ENCODE assay signal across 25 cellular contexts in the genomic region with DNA sequence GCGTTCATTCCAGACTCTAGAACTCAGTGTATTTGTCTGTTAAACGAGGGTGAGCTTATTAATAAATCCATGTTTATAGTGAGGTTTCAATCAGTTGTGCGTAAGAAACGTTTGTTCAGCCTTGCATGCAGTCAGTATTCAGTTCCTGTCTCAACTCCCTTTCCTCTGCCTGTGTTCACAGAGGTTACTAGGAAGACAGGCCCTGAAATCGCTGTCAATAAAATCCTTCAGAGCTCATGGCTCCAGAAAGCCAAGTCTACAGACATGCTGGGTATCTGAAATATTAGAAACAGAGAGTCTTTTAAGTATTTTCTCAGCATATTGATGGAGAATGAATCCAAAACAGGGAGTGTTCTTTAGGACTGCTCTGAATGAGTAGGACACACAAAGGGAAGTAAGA.
DNase-seq lines count a peak whose midpoint lies in the region; ATAC-seq and TF ChIP-seq lines count a peak whose summit lies in the region.
"Had no signal": no experiment of that assay in that cellular context is flagged by ENCODE, and none has a peak within 500 bp of the region (broad histone marks: within the 10 kb centered on the region; RNA-seq: fewer than 3 reads in every experiment).

No MANE protein-coding gene starts in this region.

- H2AK9ac ChIP-seq in IMR-90 (replicated peaks; ENCODE audit: low read depth, low read length, poor library complexity), result no peak overlapping the region

- H4K91ac ChIP-seq in IMR-90 (ENCODE audit: insufficient read depth, low read depth, low read length), result no peak overlapping the region

- no peak overlapping the region for H2BK20ac ChIP-seq in IMR-90 (ENCODE audit: low read depth, low read length)

- H3K18ac ChIP-seq in IMR-90 (ENCODE audit: low read depth, low read length), result no peak overlapping the region

- H3K23ac ChIP-seq in IMR-90 (ENCODE audit: low read depth, low read length), result peak overlapping the region; percentile 45; the same call in 1 of the 2 replicates

- BruUV-seq in IMR-90 (replicated peaks; lab: Mats Ljungman, UMichigan), result no TSS peak

- H2AK5ac ChIP-seq in IMR-90 (ENCODE audit: low read depth, low read length), result no peak overlapping the region

- no peak overlapping the region for H2BK5ac ChIP-seq in IMR-90 (ENCODE audit: low read depth, low read length, poor library complexity, severe bottlenecking)

- in situ Hi-C loops in IMR-90 (cut with MboI; ENCODE audit: low sequenced_read_pairs), result no loop called here

- no peak for TF ChIP-seq RAD21 in IMR-90 (IDR thresholded peaks at IDR 0.05; ENCODE audit: low read length)

- no peak overlapping the region for H3K9ac ChIP-seq in IMR-90 (ENCODE audit: low read depth, low read length)

- no peak for TF ChIP-seq CTCF in heart left ventricle (IDR thresholded peaks at IDR 0.05)
- no peak for TF ChIP-seq CTCF in IMR-90 (conservative IDR thresholded peaks at IDR 0.05; ENCODE audit: low read depth, low read length)
- TF ChIP-seq CTCF in glutamatergic neuron (IDR thresholded peaks at IDR 0.05; ENCODE audit: partially characterized antibody, unreplicated experiment), result no peak

- H3K14ac ChIP-seq in IMR-90 (replicated peaks; ENCODE audit: low read depth, low read length), result no peak overlapping the region; the same call in none of the 2 replicates

- H3K9me3 ChIP-seq in heart left ventricle (peaks cover 0 to 6% (median 0%) of the 10 kb centered on the region in 12 donors), IMR-90 (ENCODE audit: control insufficient read depth, insufficient read depth, low read length) (no peaks in the 10 kb centered on the region)
- H3K9me3 ChIP-seq: uterus had no signal

- H3K36me3 ChIP-seq in heart left ventricle (peaks cover 0 to 33% (median 12%) of the 10 kb centered on the region in 9 donors), IMR-90 (ENCODE audit: control insufficient read depth, insufficient read depth, low read length) (peaks cover 25% of the 10 kb centered on the region)
- H3K36me3 ChIP-seq: uterus had no signal

- CTCF ChIA-PET in IMR-90 (lab: Yijun Ruan, JAX), result no interaction called here

- H3K27me3 Mint-ChIP-seq in glutamatergic neuron (ENCODE audit: unreplicated experiment), result peaks cover 23% of the 10 kb centered on the region
- H3K27me3 Mint-ChIP-seq: dendritic cell treated with granulocyte-macrophage colony-stimulating factor and Interleukin-4, amounts not matched to agents 40 ng/mL and 50 ng/mL, for 4 days; IgD-negative memory B cell had no signal

- H3K4me3 ChIP-seq in heart left ventricle, result no peak overlapping the region
- H3K4me3 ChIP-seq in IMR-90 (ENCODE audit: insufficient read depth, low read depth, low read length), result no peak overlapping the region
- H3K4me3 ChIP-seq: smooth muscle cell, uterus had no signal

- POLR2A ChIA-PET in IMR-90 (lab: Charles Lee; ENCODE audit: unreplicated experiment), result no interaction called here

- dilution Hi-C loops in IMR-90 (cut with HindIII; ENCODE audit: low sequenced_read_pairs, unreplicated experiment), result no loop called here

- TF ChIP-seq POLR2A in heart left ventricle (IDR thresholded peaks at IDR 0.05) (no peak), IMR-90 (IDR thresholded peaks at IDR 0.05; ENCODE audit: low read depth, low read length) (no peak)

- H3K27ac ChIP-seq in heart left ventricle, result peak overlapping the region; percentile 61 to 89 (median 74)
- H3K27ac ChIP-seq in IMR-90 (ENCODE audit: insufficient read depth, low read length), result no peak overlapping the region
- peak overlapping the region; percentile 23 for H3K27ac ChIP-seq in substantia nigra (ENCODE audit: low read depth, low read length, poor library complexity, severe bottlenecking)
- H3K27ac ChIP-seq: C4-2B, uterus had no signal

- WGBS in heart left ventricle, 4 donors, result 43 to 56% (median 54%) methylated on average over 5 of the region's 5 CpGs
- no CpG with 5 or more reads among the region's 5 CpGs for WGBS in IMR-90 (ENCODE audit: extremely low coverage in 2 of 2, insufficient read length in 1 of 2), 2 experiments

- H2AFZ ChIP-seq in IMR-90 (replicated peaks; ENCODE audit: low read length, poor library complexity), result no peak overlapping the region

- H3K56ac ChIP-seq in IMR-90 (ENCODE audit: extremely low read depth, insufficient read depth, low read length), result no peak overlapping the region

- H3K4me2 ChIP-seq in IMR-90 (ENCODE audit: low read depth, low read length), result no peak overlapping the region
- H3K4me2 ChIP-seq: smooth muscle cell had no signal

- H2BK120ac ChIP-seq in IMR-90 (ENCODE audit: low read depth, low read length), result no peak overlapping the region

- H3K4me1 Mint-ChIP-seq in glutamatergic neuron (ENCODE audit: low read depth, unreplicated experiment), result peaks cover 73% of the 10 kb centered on the region

- H4K8ac ChIP-seq in IMR-90 (ENCODE audit: low read depth in 2 of 2, low read length in 2 of 2), result no peak overlapping the region

- no peak overlapping the region for H2BK15ac ChIP-seq in IMR-90 (ENCODE audit: low read depth, low read length)

- H3K27me3 ChIP-seq in heart left ventricle (no peaks in the 10 kb centered on the region), IMR-90 (ENCODE audit: control insufficient read depth, insufficient read depth, low read length) (no peaks in the 10 kb centered on the region)
- H3K27me3 ChIP-seq: uterus had no signal

- intact Hi-C loops in heart left ventricle (cut with DNase I) (loop anchor here in 6 of 10 donors (2.0 to 10.0 kb wide), 4 partner anchors 42 to 244 kb away; a partner anchor contains a TSS), left cardiac atrium (cut with DNase I) (no loop called here), IMR-90 (cut with micrococcal nuclease) (no loop called here)

- no peak overlapping the region for H3K27ac Mint-ChIP-seq in glutamatergic neuron (ENCODE audit: unreplicated experiment)
- H3K27ac Mint-ChIP-seq: dendritic cell treated with granulocyte-macrophage colony-stimulating factor and Interleukin-4, amounts not matched to agents 40 ng/mL and 50 ng/mL, for 4 days had no signal

- H3K4me1 ChIP-seq in heart left ventricle, result peaks cover 30 to 99% (median 88%) of the 10 kb centered on the region in 12 donors
- no peaks in the 10 kb centered on the region; the same call in 1 of the 2 replicates for H3K4me1 ChIP-seq in IMR-90 (ENCODE audit: control insufficient read depth, insufficient read depth, low read length)

- H3K4ac ChIP-seq in IMR-90 (ENCODE audit: low read depth, low read length), result no peak overlapping the region

- H3K4me3 Mint-ChIP-seq in glutamatergic neuron (ENCODE audit: unreplicated experiment), result peak overlapping the region; percentile 71
- H3K4me3 Mint-ChIP-seq: activated T-cell treated with anti-CD3 and anti-CD28 coated beads, Interleukin-2, amount 50 U/mL, for 4 hours; dendritic cell treated with granulocyte-macrophage colony-stimulating factor and Interleukin-4, amounts not matched to agents 40 ng/mL and 50 ng/mL, for 4 days had no signal

- H3K36me3 Mint-ChIP-seq in glutamatergic neuron (ENCODE audit: unreplicated experiment), result no peaks in the 10 kb centered on the region

- H3K79me1 ChIP-seq in IMR-90 (ENCODE audit: low read depth in 1 of 2, low read length in 2 of 2), result peaks cover 48 to 80% of the 10 kb centered on the region in 2 experiments

- H4K20me1 ChIP-seq in IMR-90 (ENCODE audit: insufficient read depth, low read length), result peaks cover 75% of the 10 kb centered on the region

- H4K5ac ChIP-seq in IMR-90 (ENCODE audit: low read depth, low read length), result no peak overlapping the region

- peaks cover 32% of the 10 kb centered on the region for H3K9me1 ChIP-seq in IMR-90 (ENCODE audit: insufficient read depth, low read length)

- DNase-seq in heart left ventricle (no peak), left cardiac atrium (no peak), IMR-90 (no peak), glutamatergic neuron (no peak), substantia nigra (lab: John Stamatoyannopoulos, UW) (no peak), SHP77 (lab: John Stamatoyannopoulos, UW) (no peak), cerebellum (ENCODE audit: low spot score) (no peak), NCI-H1436 treated with DMSO at 0.1 percent for 48 hours (lab: John Stamatoyannopoulos, UW) (no peak)
- DNase-seq: ACHN; activated CD4-positive, alpha-beta T cell treated with anti-CD3 and anti-CD28 coated beads for 1 hour; activated CD8-positive, alpha-beta memory T cell treated with anti-CD3 and anti-CD28 coated beads for 24 hours; activated T-cell treated with anti-CD3 and anti-CD28 coated beads, Interleukin-2, amount 50 U/mL, for 4 hours; Calu3; HCEC 1CT; kidney; NCI-H1105; NCI-H2029; NCI-H2227 treated with DMSO at 0.1 percent for 48 hours; nucleus accumbens; stimulated activated CD4-positive, alpha-beta T cell treated with anti-CD3 and anti-CD28 coated beads, Interleukin-2, amount 100 ng/mL, for 24 hours; uterus had no signal

- ATAC-seq in heart left ventricle (no peak), left cardiac atrium (no peak), IMR-90 (ENCODE audit: low read depth) (no peak)
- ATAC-seq: activated T-cell treated with anti-CD3 and anti-CD28 coated beads, Interleukin-2, amount 50 U/mL, for 4 hours had no signal

- H3K9me3 Mint-ChIP-seq in glutamatergic neuron (ENCODE audit: unreplicated experiment), result peaks cover 24% of the 10 kb centered on the region
- H3K9me3 Mint-ChIP-seq: dendritic cell treated with granulocyte-macrophage colony-stimulating factor and Interleukin-4, amounts not matched to agents 40 ng/mL and 50 ng/mL, for 4 days had no signal

TF ChIP-seq in IMR-90, 13 proteins besides CTCF, POLR2A, EP300 and RAD21 (continues in another document):
- TF ChIP-seq MXI1 (IDR thresholded peaks at IDR 0.05; ENCODE audit: borderline replicate concordance, low read depth, low read length), result no peak
- no peak for TF ChIP-seq CHD1 (IDR thresholded peaks at IDR 0.05; ENCODE audit: low read depth, low read length)
- TF ChIP-seq, protein P1, sequence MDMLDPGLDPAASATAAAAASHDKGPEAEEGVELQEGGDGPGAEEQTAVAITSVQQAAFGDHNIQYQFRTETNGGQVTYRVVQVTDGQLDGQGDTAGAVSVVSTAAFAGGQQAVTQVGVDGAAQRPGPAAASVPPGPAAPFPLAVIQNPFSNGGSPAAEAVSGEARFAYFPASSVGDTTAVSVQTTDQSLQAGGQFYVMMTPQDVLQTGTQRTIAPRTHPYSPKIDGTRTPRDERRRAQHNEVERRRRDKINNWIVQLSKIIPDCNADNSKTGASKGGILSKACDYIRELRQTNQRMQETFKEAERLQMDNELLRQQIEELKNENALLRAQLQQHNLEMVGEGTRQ (IDR thresholded peaks at IDR 0.05; ENCODE audit: low read depth, low read length), result no peak
- TF ChIP-seq CEBPB (IDR thresholded peaks at IDR 0.05; ENCODE audit: low read depth, low read length), result no peak
- TF ChIP-seq MAFK (IDR thresholded peaks at IDR 0.05; ENCODE audit: low read depth, low read length), result no peak
- TF ChIP-seq RFX5 (IDR thresholded peaks at IDR 0.05; ENCODE audit: low read depth, low read length), result no peak
- TF ChIP-seq RCOR1 (IDR thresholded peaks at IDR 0.05; ENCODE audit: insufficient replicate concordance, low read length), result no peak

Comparison
In these comparisons a context has a peak if more than half of its experiments do, and no peak if none do; other contexts are left out.
1. intact Hi-C loops: an anchor here in heart left ventricle (2.0 to 10.0 kb wide); none called in left cardiac atrium and IMR-90.